ENCODE assay signal across 1 cellular context in the genomic region with DNA sequence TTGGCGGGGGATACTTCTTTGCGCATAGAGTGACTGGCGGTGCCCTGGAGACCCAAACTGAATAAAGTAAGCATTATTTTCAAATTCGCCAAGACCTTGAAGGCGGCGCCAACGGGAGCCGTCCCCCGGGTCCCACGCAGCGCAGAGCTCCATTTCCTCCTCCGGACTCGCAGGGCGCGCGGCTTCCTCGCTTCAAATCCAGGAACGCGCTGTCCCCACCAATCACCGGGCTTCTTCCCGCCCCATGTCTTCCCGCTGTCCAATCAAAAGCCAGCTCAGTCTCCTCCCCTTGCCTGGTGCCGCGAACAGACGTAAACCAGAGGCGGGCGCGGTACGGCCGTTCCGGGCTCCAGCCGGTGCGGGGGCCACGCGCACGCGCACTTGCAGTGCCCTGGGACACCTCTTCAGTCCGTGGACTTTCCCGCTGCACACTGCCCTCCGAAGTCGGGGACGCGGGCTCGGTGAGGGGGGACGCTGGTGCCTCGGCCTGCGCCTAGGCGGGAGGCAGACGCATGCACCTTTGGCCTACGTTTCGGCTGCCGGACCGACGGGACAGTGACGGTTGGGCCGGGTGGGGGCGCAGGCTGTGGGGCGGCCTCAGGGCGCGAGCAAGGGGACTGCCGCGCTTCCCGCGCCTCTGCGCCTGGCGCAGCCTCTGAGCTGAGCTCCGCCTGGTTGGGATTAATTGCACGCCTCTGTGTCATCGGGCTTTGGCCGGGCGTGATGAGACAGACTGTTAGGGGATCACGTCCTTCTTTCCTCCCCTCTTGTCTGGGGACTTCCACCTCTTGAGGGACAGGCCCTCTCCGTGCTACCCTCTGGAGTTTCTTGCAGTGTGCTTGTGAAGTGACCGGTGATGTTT.
TF ChIP-seq lines count a peak whose summit lies in the region.

A gene with protein sequence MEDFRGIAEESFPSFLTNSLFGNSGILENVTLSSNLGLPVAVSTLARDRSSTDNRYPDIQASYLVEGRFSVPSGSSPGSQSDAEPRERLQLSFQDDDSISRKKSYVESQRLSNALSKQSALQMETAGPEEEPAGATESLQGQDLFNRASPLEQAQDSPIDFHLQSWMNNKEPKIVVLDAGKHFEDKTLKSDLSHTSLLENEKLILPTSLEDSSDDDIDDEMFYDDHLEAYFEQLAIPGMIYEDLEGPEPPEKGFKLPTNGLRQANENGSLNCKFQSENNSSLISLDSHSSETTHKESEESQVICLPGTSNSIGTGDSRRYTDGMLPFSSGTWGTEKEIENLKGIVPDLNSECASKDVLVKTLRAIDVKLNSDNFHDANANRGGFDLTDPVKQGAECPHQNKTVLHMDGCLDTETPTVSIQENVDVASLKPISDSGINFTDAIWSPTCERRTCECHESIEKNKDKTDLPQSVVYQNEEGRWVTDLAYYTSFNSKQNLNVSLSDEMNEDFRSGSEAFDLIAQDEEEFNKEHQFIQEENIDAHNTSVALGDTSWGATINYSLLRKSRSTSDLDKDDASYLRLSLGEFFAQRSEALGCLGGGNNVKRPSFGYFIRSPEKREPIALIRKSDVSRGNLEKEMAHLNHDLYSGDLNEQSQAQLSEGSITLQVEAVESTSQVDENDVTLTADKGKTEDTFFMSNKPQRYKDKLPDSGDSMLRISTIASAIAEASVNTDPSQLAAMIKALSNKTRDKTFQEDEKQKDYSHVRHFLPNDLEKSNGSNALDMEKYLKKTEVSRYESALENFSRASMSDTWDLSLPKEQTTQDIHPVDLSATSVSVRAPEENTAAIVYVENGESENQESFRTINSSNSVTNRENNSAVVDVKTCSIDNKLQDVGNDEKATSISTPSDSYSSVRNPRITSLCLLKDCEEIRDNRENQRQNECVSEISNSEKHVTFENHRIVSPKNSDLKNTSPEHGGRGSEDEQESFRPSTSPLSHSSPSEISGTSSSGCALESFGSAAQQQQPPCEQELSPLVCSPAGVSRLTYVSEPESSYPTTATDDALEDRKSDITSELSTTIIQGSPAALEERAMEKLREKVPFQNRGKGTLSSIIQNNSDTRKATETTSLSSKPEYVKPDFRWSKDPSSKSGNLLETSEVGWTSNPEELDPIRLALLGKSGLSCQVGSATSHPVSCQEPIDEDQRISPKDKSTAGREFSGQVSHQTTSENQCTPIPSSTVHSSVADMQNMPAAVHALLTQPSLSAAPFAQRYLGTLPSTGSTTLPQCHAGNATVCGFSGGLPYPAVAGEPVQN (N-terminal part only) (plus strand): TSS at position 386 of the 862 bp plus-strand sequence. CDS start 8,063 bp downstream, outside the sequence.

TF ChIP-seq in HepG2, 621 proteins besides CTCF, POLR2A, EP300 and RAD21 (continued from another document and continues in another):
- peak; percentile 8; the same call in 1 of the 2 replicates for TF ChIP-seq CEBPG (CRISPR knock-in tag; IDR thresholded peaks at IDR 0.05)
- no peak for TF ChIP-seq STAT5B (CRISPR knock-in tag; IDR thresholded peaks at IDR 0.05)
- TF ChIP-seq MAZ (IDR thresholded peaks at IDR 0.05; ENCODE audit: borderline replicate concordance, low read depth, low read length) = no peak; the same call in 1 of the 2 replicates
- peak; percentile 83 for TF ChIP-seq MAZ (CRISPR knock-in tag; IDR thresholded peaks at IDR 0.05; ENCODE audit: low read depth)
- TF ChIP-seq TBL1XR1 (IDR thresholded peaks at IDR 0.05; ENCODE audit: borderline replicate concordance, low read length, partially characterized antibody) = no peak
- no peak for TF ChIP-seq KLF15 (CRISPR knock-in tag; IDR thresholded peaks at IDR 0.05; ENCODE audit: borderline replicate concordance)
- TF ChIP-seq, protein P1, sequence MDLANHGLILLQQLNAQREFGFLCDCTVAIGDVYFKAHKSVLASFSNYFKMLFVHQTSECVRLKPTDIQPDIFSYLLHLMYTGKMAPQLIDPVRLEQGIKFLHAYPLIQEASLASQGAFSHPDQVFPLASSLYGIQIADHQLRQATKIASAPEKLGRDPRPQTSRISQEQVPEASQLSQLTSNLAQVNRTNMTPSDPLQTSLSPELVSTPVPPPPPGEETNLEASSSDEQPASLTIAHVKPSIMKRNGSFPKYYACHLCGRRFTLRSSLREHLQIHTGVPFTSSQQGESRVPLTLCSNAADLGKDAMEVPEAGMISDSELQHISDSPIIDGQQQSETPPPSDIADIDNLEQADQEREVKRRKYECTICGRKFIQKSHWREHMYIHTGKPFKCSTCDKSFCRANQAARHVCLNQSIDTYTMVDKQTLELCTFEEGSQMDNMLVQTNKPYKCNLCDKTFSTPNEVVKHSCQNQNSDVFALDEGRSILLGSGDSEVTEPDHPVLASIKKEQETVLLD (CRISPR knock-in tag; IDR thresholded peaks at IDR 0.05; ENCODE audit: low read depth) = peak; percentile 91
- TF ChIP-seq, protein P2, sequence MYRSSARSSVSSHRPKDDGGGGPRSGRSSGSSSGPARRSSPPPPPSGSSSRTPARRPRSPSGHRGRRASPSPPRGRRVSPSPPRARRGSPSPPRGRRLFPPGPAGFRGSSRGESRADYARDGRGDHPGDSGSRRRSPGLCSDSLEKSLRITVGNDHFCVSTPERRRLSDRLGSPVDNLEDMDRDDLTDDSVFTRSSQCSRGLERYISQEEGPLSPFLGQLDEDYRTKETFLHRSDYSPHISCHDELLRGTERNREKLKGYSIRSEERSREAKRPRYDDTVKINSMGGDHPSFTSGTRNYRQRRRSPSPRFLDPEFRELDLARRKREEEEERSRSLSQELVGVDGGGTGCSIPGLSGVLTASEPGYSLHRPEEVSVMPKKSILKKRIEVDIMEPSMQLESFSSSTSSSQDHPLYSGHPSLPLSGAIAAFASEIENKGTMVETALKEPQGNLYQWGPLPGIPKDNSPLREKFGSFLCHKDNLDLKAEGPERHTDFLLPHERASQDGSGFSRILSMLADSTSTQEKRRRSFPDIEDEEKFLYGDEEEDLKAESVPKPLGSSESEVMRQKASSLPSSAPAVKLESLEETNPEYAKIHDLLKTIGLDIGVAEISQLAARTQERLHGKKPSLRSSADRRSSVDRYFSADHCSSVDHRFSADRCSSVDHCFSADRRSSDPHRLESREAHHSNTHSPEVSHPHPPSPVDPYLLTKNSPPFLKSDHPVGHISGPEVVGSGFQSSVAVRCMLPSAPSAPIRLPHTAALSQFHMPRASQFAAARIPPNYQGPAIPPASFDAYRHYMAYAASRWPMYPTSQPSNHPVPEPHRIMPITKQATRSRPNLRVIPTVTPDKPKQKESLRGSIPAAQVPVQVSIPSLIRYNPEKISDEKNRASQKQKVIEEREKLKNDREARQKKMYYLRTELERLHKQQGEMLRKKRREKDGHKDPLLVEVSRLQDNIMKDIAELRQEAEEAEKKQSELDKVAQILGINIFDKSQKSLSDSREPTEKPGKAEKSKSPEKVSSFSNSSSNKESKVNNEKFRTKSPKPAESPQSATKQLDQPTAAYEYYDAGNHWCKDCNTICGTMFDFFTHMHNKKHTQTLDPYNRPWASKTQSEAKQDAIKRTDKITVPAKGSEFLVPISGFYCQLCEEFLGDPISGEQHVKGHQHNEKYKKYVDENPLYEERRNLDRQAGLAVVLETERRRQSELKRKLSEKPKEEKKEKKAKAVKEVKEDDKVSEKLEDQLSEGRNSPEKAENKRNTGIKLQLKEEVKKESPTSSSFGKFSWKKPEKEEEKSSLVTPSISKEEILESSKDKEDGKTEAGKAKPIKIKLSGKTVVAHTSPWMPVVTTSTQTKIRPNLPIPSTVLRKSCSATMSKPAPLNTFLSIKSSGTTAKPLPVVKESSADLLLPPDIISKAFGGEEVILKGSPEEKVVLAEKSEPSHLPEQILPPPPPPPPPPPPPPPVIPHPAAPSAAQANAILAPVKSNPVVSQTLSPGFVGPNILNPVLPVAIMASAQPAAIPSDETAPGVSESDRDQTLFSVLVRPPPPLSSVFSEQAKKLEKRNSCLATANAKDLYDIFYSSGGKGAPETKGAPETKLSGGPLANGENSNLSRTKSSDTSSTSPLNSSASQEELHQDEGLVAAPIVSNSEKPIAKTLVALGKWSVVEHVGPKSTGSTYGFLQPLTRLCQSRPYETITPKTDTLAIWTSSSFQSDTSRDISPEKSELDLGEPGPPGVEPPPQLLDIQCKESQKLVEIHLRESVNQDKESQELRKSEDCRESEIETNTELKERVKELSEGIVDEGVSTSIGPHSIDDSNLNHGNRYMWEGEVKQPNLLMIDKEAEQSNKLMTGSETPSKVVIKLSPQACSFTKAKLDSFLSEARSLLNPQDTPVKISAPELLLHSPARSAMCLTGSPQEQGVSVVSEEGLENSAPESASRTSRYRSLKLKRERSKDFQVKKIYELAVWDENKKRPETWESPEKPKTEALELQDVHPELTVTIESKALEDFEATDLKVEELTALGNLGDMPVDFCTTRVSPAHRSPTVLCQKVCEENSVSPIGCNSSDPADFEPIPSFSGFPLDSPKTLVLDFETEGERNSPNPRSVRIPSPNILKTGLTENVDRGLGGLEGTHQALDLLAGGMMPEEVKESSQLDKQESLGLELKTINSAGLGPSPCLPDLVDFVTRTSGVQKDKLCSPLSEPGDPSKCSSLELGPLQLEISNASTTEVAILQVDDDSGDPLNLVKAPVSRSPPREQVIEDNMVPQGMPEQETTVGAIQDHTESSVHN (CRISPR knock-in tag; IDR thresholded peaks at IDR 0.05) = peak; percentile 85; the same call in 1 of the 2 replicates
- TF ChIP-seq, protein P3, sequence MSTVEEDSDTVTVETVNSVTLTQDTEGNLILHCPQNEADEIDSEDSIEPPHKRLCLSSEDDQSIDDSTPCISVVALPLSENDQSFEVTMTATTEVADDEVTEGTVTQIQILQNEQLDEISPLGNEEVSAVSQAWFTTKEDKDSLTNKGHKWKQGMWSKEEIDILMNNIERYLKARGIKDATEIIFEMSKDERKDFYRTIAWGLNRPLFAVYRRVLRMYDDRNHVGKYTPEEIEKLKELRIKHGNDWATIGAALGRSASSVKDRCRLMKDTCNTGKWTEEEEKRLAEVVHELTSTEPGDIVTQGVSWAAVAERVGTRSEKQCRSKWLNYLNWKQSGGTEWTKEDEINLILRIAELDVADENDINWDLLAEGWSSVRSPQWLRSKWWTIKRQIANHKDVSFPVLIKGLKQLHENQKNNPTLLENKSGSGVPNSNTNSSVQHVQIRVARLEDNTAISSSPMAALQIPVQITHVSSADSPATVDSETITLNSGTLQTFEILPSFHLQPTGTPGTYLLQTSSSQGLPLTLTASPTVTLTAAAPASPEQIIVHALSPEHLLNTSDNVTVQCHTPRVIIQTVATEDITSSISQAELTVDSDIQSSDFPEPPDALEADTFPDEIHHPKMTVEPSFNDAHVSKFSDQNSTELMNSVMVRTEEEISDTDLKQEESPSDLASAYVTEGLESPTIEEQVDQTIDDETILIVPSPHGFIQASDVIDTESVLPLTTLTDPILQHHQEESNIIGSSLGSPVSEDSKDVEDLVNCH (CRISPR knock-in tag; IDR thresholded peaks at IDR 0.05) = no peak
- TF ChIP-seq LCORL (IDR thresholded peaks at IDR 0.05) = no peak
- TF ChIP-seq LCORL (CRISPR knock-in tag; IDR thresholded peaks at IDR 0.05) = peak; percentile 97
- TF ChIP-seq HHEX (CRISPR knock-in tag; IDR thresholded peaks at IDR 0.05) = no peak
- TF ChIP-seq ZFP62 (CRISPR knock-in tag; IDR thresholded peaks at IDR 0.05) = no peak
- peak; percentile 91 for TF ChIP-seq AKAP8 (CRISPR knock-in tag; IDR thresholded peaks at IDR 0.05)
- TF ChIP-seq, protein P4, sequence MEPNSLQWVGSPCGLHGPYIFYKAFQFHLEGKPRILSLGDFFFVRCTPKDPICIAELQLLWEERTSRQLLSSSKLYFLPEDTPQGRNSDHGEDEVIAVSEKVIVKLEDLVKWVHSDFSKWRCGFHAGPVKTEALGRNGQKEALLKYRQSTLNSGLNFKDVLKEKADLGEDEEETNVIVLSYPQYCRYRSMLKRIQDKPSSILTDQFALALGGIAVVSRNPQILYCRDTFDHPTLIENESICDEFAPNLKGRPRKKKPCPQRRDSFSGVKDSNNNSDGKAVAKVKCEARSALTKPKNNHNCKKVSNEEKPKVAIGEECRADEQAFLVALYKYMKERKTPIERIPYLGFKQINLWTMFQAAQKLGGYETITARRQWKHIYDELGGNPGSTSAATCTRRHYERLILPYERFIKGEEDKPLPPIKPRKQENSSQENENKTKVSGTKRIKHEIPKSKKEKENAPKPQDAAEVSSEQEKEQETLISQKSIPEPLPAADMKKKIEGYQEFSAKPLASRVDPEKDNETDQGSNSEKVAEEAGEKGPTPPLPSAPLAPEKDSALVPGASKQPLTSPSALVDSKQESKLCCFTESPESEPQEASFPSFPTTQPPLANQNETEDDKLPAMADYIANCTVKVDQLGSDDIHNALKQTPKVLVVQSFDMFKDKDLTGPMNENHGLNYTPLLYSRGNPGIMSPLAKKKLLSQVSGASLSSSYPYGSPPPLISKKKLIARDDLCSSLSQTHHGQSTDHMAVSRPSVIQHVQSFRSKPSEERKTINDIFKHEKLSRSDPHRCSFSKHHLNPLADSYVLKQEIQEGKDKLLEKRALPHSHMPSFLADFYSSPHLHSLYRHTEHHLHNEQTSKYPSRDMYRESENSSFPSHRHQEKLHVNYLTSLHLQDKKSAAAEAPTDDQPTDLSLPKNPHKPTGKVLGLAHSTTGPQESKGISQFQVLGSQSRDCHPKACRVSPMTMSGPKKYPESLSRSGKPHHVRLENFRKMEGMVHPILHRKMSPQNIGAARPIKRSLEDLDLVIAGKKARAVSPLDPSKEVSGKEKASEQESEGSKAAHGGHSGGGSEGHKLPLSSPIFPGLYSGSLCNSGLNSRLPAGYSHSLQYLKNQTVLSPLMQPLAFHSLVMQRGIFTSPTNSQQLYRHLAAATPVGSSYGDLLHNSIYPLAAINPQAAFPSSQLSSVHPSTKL (CRISPR knock-in tag; IDR thresholded peaks at IDR 0.05) = peak; percentile 68
- TF ChIP-seq, protein P5, sequence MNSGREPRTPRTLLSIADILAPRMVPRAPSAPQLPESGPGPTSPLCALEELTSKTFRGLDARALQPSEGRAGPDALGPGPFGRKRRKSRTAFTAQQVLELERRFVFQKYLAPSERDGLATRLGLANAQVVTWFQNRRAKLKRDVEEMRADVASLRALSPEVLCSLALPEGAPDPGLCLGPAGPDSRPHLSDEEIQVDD (CRISPR knock-in tag; IDR thresholded peaks at IDR 0.05; ENCODE audit: borderline replicate concordance) = peak; percentile 85; the same call in 1 of the 2 replicates
- 0 out of 2 replicates have a peak, but pooled peaks have one; percentile 18 for TF ChIP-seq HNRNPL (IDR thresholded peaks at IDR 0.05; ENCODE audit: low read depth, low read length)
- 0 out of 2 replicates have a peak, but pooled peaks have one; percentile 52 for TF ChIP-seq ZNF33B (CRISPR knock-in tag; IDR thresholded peaks at IDR 0.05)
- peak; percentile 87; the same call in 1 of the 2 replicates for TF ChIP-seq ZNF782 (CRISPR knock-in tag; IDR thresholded peaks at IDR 0.05; ENCODE audit: borderline replicate concordance)
- no peak; the same call in 1 of the 2 replicates for TF ChIP-seq ZNF333 (CRISPR knock-in tag; IDR thresholded peaks at IDR 0.05; ENCODE audit: borderline replicate concordance)
- TF ChIP-seq RFX3 (CRISPR knock-in tag; IDR thresholded peaks at IDR 0.05) = no peak
- TF ChIP-seq BCL6 (CRISPR knock-in tag; IDR thresholded peaks at IDR 0.05) = no peak
- TF ChIP-seq ELF4 (CRISPR knock-in tag; IDR thresholded peaks at IDR 0.05; ENCODE audit: borderline replicate concordance) = peak; percentile 36; the same call in 1 of the 2 replicates
- TF ChIP-seq RXRA (CRISPR knock-in tag; IDR thresholded peaks at IDR 0.05) = peak; percentile 79
- TF ChIP-seq ZFP36 (IDR thresholded peaks at IDR 0.05; ENCODE audit: borderline replicate concordance, low read depth, low read length, partially characterized antibody) = no peak
- TF ChIP-seq JUND (CRISPR knock-in tag; IDR thresholded peaks at IDR 0.05) = no peak
- TF ChIP-seq ZNF350 (CRISPR knock-in tag; IDR thresholded peaks at IDR 0.05; ENCODE audit: borderline replicate concordance, low read depth) = peak; percentile 94
